ENCODE assay signal across 15 cellular contexts in the genomic region with DNA sequence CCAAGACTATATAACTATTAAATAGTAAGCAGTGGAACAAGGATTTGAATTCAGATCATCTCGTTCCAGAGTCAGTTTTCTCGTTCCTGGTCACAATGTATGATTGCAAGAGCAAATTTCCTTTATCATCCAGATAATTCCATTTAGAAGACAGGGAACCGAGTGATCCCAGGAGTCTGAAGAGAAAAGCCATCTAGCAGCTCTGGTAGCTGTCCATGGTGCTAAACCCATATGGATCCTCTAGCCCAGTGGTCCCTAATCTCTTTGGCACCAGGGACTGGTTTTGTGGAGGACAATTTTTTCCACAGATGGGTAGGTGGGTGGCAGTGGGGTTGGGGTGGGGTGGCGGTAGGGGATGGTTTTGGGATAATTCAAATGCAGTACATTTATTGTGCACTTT.
DNase-seq lines count a peak whose midpoint lies in the region; ATAC-seq, FAIRE-seq and TF ChIP-seq lines count a peak whose summit lies in the region.
"Had no signal": no experiment of that assay in that cellular context is flagged by ENCODE, and none has a peak within 500 bp of the region (broad histone marks: within the 10 kb centered on the region; RNA-seq: fewer than 3 reads in every experiment).

No MANE protein-coding gene starts in this region.

- no peaks in the 10 kb centered on the region for H3K9me3 ChIP-seq in A549
- H3K9me3 ChIP-seq in adipocyte (ENCODE audit: control insufficient read depth, low read length) = peaks cover 29% of the 10 kb centered on the region
- H3K9me3 ChIP-seq in CD8-positive, alpha-beta T cell (ENCODE audit: low read length) = no peaks in the 10 kb centered on the region
- no peaks in the 10 kb centered on the region for H3K9me3 ChIP-seq in body of pancreas
- H3K9me3 ChIP-seq: upper lobe of right lung had no signal

- no peaks in the 10 kb centered on the region for H3K4me1 Mint-ChIP-seq in activated naive CD8-positive, alpha-beta T cell treated with anti-CD3 and anti-CD28 coated beads for 36 hours
- H3K4me1 Mint-ChIP-seq in CD8-positive, alpha-beta T cell (ENCODE audit: low read depth) = no peaks in the 10 kb centered on the region

- 0% methylated on average over 4 of the region's 4 CpGs for WGBS in A549 (ENCODE audit: missing lambda C conversion rate)
- 67 to 76% methylated on average over 4 of the region's 4 CpGs for WGBS in body of pancreas, 2 donors

- POLR2A ChIA-PET in A549 (lab: Yijun Ruan, JAX) = no interaction called here
- POLR2A ChIA-PET in HEK293T (lab: Yijun Ruan, JAX) = no interaction called here
- POLR2A ChIA-PET in CD8-positive, alpha-beta T cell (lab: Charles Lee) = no interaction called here

- no peak for TF ChIP-seq EP300 in A549 (IDR thresholded peaks at IDR 0.05)

- CTCF ChIA-PET in A549 (lab: Yijun Ruan, JAX) (no interaction called here), HEK293T (lab: Yijun Ruan, JAX) (no interaction called here)
- CTCF ChIA-PET in CD8-positive, alpha-beta T cell (lab: Charles Lee) = no interaction called here

- H3K4me1 ChIP-seq in A549 (no peaks in the 10 kb centered on the region), adipocyte (ENCODE audit: control insufficient read depth, insufficient read depth, low read length) (peaks cover 13% of the 10 kb centered on the region), body of pancreas (no peaks in the 10 kb centered on the region)
- H3K4me1 ChIP-seq in CD8-positive, alpha-beta T cell (ENCODE audit: insufficient read depth, low read length) = no peaks in the 10 kb centered on the region
- H3K4me1 ChIP-seq: breast epithelium, upper lobe of right lung had no signal

- H3K4me3 ChIP-seq in A549 (no peak overlapping the region), adipocyte (ENCODE audit: low read length) (no peak overlapping the region), fibroblast of villous mesenchyme (ENCODE audit: low read depth, low read length) (no peak overlapping the region), body of pancreas (no peak overlapping the region)
- H3K4me3 ChIP-seq in CD8-positive, alpha-beta T cell (ENCODE audit: low read depth, low read length) = no peak overlapping the region
- H3K4me3 ChIP-seq: breast epithelium, upper lobe of right lung had no signal

- FAIRE-seq in A549 (lab: Jason Lieb, UNC) = no peak
- FAIRE-seq: G401.6 had no signal

- no peak overlapping the region for H3K27ac ChIP-seq in A549
- H3K27ac ChIP-seq in CD8-positive, alpha-beta T cell (ENCODE audit: low read depth, low read length) = no peak overlapping the region
- H3K27ac ChIP-seq in body of pancreas = no peak overlapping the region
- H3K27ac ChIP-seq: breast epithelium, upper lobe of right lung had no signal

- TF ChIP-seq POLR2A in A549 (IDR thresholded peaks at IDR 0.05; ENCODE audit: low read length) (no peak), body of pancreas (IDR thresholded peaks at IDR 0.05) (no peak)

- TF ChIP-seq CTCF in A549 (IDR thresholded peaks at IDR 0.05) (no peak), fibroblast of villous mesenchyme (IDR thresholded peaks at IDR 0.05; ENCODE audit: insufficient read depth, low read depth, low read length) (no peak), body of pancreas (IDR thresholded peaks at IDR 0.05) (no peak)
- no peak for TF ChIP-seq CTCF in CD8-positive, alpha-beta T cell (IDR thresholded peaks at IDR 0.05)

- H3K4me2 ChIP-seq in A549 = no peak overlapping the region

- peaks cover 4% of the 10 kb centered on the region for H3K9me3 Mint-ChIP-seq in activated naive CD8-positive, alpha-beta T cell treated with anti-CD3 and anti-CD28 coated beads for 36 hours
- peaks cover 16% of the 10 kb centered on the region for H3K9me3 Mint-ChIP-seq in CD8-positive, alpha-beta T cell

- peaks cover 6% of the 10 kb centered on the region for H3K27me3 ChIP-seq in adipocyte (replicated peaks; ENCODE audit: control insufficient read depth, insufficient read depth, low read length)
- no peaks in the 10 kb centered on the region for H3K27me3 ChIP-seq in CD8-positive, alpha-beta T cell (ENCODE audit: insufficient read depth, low read length)
- H3K27me3 ChIP-seq in body of pancreas = no peaks in the 10 kb centered on the region
- H3K27me3 ChIP-seq: breast epithelium, upper lobe of right lung had no signal

- intact Hi-C loops in CD8-positive, alpha-beta T cell (cut with DNase I, micrococcal nuclease) = no loop called here
- intact Hi-C loops in body of pancreas (cut with DNase I) = no loop called here

- H3K36me3 ChIP-seq in adipocyte (ENCODE audit: control insufficient read depth, insufficient read depth, low read length, severe bottlenecking) (no peaks in the 10 kb centered on the region), body of pancreas (replicated peaks in 1 of 2; ENCODE audit: insufficient read depth in 1 of 2, low read depth in 2 of 2) (no peaks in the 10 kb centered on the region)
- H3K36me3 ChIP-seq in CD8-positive, alpha-beta T cell (ENCODE audit: insufficient read depth, low read length) = no peaks in the 10 kb centered on the region
- H3K36me3 ChIP-seq: breast epithelium, upper lobe of right lung had no signal

- peaks cover 6% of the 10 kb centered on the region for H3K27me3 Mint-ChIP-seq in activated naive CD8-positive, alpha-beta T cell treated with anti-CD3 and anti-CD28 coated beads for 36 hours
- H3K27me3 Mint-ChIP-seq in CD8-positive, alpha-beta T cell (ENCODE audit: low read depth) = peaks cover 18% of the 10 kb centered on the region

- no peak overlapping the region for H3K9ac ChIP-seq in adipocyte (ENCODE audit: low read length)

- ATAC-seq in A549 (no peak), body of pancreas (no peak)
- ATAC-seq in CD8-positive, alpha-beta T cell = no peak
- ATAC-seq: upper lobe of right lung had no signal

- no peaks in the 10 kb centered on the region for H3K36me3 Mint-ChIP-seq in activated naive CD8-positive, alpha-beta T cell treated with anti-CD3 and anti-CD28 coated beads for 36 hours
- no peaks in the 10 kb centered on the region for H3K36me3 Mint-ChIP-seq in CD8-positive, alpha-beta T cell

- no peak overlapping the region for H3K4me3 Mint-ChIP-seq in activated naive CD8-positive, alpha-beta T cell treated with anti-CD3 and anti-CD28 coated beads for 36 hours
- no peak overlapping the region for H3K4me3 Mint-ChIP-seq in CD8-positive, alpha-beta T cell

- DNase-seq in A549 (ENCODE audit: low read depth in 1 of 2, low spot score in 1 of 2) = no peak
- DNase-seq in HT-29 (ENCODE audit: low spot score) = peak; percentile 59
- DNase-seq in adipocyte (ENCODE audit: low read depth) = peak; percentile 8
- DNase-seq in fibroblast of villous mesenchyme (ENCODE audit: low read depth) = peak; percentile 30
- DNase-seq in activated naive CD8-positive, alpha-beta T cell treated with anti-CD3 and anti-CD28 coated beads for 36 hours = no peak
- DNase-seq in HEK293T (ENCODE audit: extremely low spot score) = no peak
- no peak for DNase-seq in CD8-positive, alpha-beta T cell
- no peak for DNase-seq in body of pancreas
- DNase-seq: activated CD4-positive, alpha-beta T cell treated with anti-CD3 and anti-CD28 coated beads, Interleukin-2, amount 50 U/mL, for 1 hour; AML-193; NCI-H2227 treated with DMSO at 0.1 percent for 48 hours; stimulated activated CD4-positive, alpha-beta T cell treated with anti-CD3 and anti-CD28 coated beads, Interleukin-2, amount 100 ng/mL, for 24 hours; upper lobe of right lung had no signal

- TF ChIP-seq RAD21 in A549 (conservative IDR thresholded peaks at IDR 0.05 in 1 of 2, IDR thresholded peaks at IDR 0.05 in 1 of 2) = no peak

- H3K27ac Mint-ChIP-seq in activated naive CD8-positive, alpha-beta T cell treated with anti-CD3 and anti-CD28 coated beads for 36 hours = no peak overlapping the region
- H3K27ac Mint-ChIP-seq in CD8-positive, alpha-beta T cell = no peak overlapping the region

TF ChIP-seq in A549, 52 proteins besides CTCF, POLR2A, EP300 and RAD21 (continues in another document):
- no peak for TF ChIP-seq ZC3H11A (IDR thresholded peaks at IDR 0.05)

TF ChIP-seq in HEK293T, 16 proteins besides CTCF, POLR2A, EP300 and RAD21:
- TF ChIP-seq L3MBTL2 (conservative IDR thresholded peaks at IDR 0.05) (no peak), HDGF (IDR thresholded peaks at IDR 0.05; ENCODE audit: borderline replicate concordance) (no peak), CTBP1 (IDR thresholded peaks at IDR 0.05; ENCODE audit: borderline replicate concordance) (no peak), LEF1 (IDR thresholded peaks at IDR 0.05; ENCODE audit: borderline replicate concordance) (no peak), ELF4 (IDR thresholded peaks at IDR 0.05) (no peak), NFRKB (IDR thresholded peaks at IDR 0.05) (no peak), FOXA1 (IDR thresholded peaks at IDR 0.05) (no peak), TARDBP (IDR thresholded peaks at IDR 0.05) (no peak), SUZ12 (IDR thresholded peaks at IDR 0.05) (no peak)

Comparison
In these comparisons a context has a peak if more than half of its experiments do, and no peak if none do; other contexts are left out.
1. DNase-seq: peak in HT-29 (single experiment), adipocyte (single experiment) and fibroblast of villous mesenchyme (single experiment); none in A549 (0 of 2), activated naive CD8-positive, alpha-beta T cell treated with anti-CD3 and anti-CD28 coated beads for 36 hours (single experiment), HEK293T (single experiment), CD8-positive, alpha-beta T cell (0 of 7) and body of pancreas (0 of 4).